Comparison of ENCODE assay signal across 1 cellular context in genomic region chr11:116182356-116182966, GRCh38.
TF ChIP-seq lines count a peak whose summit lies in the region.

No MANE protein-coding gene starts in this region.

TF ChIP-seq in H1, 55 proteins besides CTCF, POLR2A, EP300 and RAD21 (continued from another document):
- no peak for TF ChIP-seq CHD7 (IDR thresholded peaks at IDR 0.05; ENCODE audit: insufficient replicate concordance, low read length)
- TF ChIP-seq TAF7 (optimal IDR thresholded peaks at IDR 0.05; ENCODE audit: borderline replicate concordance, low read depth, low read length) = no peak
- TF ChIP-seq CBX8 (IDR thresholded peaks at IDR 0.05; ENCODE audit: borderline replicate concordance, low read depth, low read length) = no peak
- TF ChIP-seq KDM5A (IDR thresholded peaks at IDR 0.05; ENCODE audit: low read length) = no peak
- TF ChIP-seq JUN (IDR thresholded peaks at IDR 0.05; ENCODE audit: low read depth, low read length) = no peak
- TF ChIP-seq RBBP5 (IDR thresholded peaks at IDR 0.05; ENCODE audit: borderline replicate concordance, low read depth, low read length) = no peak
- TF ChIP-seq RNF2 (IDR thresholded peaks at IDR 0.05; ENCODE audit: borderline replicate concordance, low read depth, low read length, missing control alignments, poor library complexity, severe bottlenecking) = no peak
- TF ChIP-seq TCF12 (IDR thresholded peaks at IDR 0.05; ENCODE audit: low read depth, low read length) = no peak
- no peak for TF ChIP-seq POU5F1 (IDR thresholded peaks at IDR 0.05; ENCODE audit: low read depth, low read length)
- no peak for TF ChIP-seq JUND (IDR thresholded peaks at IDR 0.05; ENCODE audit: low read length)
- TF ChIP-seq ASH2L (IDR thresholded peaks at IDR 0.05; ENCODE audit: low read length) = no peak
- TF ChIP-seq BRCA1 (IDR thresholded peaks at IDR 0.05; ENCODE audit: low read depth, low read length) = no peak
TF ChIP-seq in H1: peak in this region for 0.
